18 cellular contexts compared by ENCODE assay signal in genomic region chr15:69578252-69578651, GRCh38.
"Had no signal": no experiment of that assay in that cellular context is flagged by ENCODE, and none has a peak within 500 bp of the region (broad histone marks: within the 10 kb centered on the region; RNA-seq: fewer than 3 reads in every experiment).

No MANE protein-coding gene starts in this region.

- H3K4me3 ChIP-seq: cardiac muscle cell, dorsolateral prefrontal cortex, lung, prostate gland, right atrium auricular region had no signal

- H3K27me3 Mint-ChIP-seq: activated CD4-positive, alpha-beta T cell treated with anti-CD3 and anti-CD28 coated beads, Interleukin-2, amount 10 ng/mL, durations not matched to agents 7 days and 5 days; activated naive CD8-positive, alpha-beta T cell; stimulated activated naive CD8-positive, alpha-beta T cell treated with anti-CD3 and anti-CD28 coated beads, Interleukin-15, Interleukin-2, amounts not matched to agents 100 ng/mL and 50 ng/mL, for 24 hours had no signal

- H3K9me3 ChIP-seq: prostate gland, right atrium auricular region had no signal

- DNase-seq: activated CD4-positive, alpha-beta T cell treated with anti-CD3 and anti-CD28 coated beads, Interleukin-2, amount 10 ng/mL, durations not matched to agents 7 days and 5 days; activated CD8-positive, alpha-beta memory T cell treated with anti-CD3 and anti-CD28 coated beads for 24 hours; foreskin keratinocyte; occipital lobe; stimulated activated CD4-positive, alpha-beta T cell treated with anti-CD3 and anti-CD28 coated beads, Interleukin-2, amount 100 ng/mL, for 24 hours; T-helper 1 cell; trophoblast cell had no signal

- H3K4me3 Mint-ChIP-seq: activated CD4-positive, alpha-beta T cell treated with anti-CD3 and anti-CD28 coated beads, Interleukin-2, amount 10 ng/mL, durations not matched to agents 7 days and 5 days; activated naive CD8-positive, alpha-beta T cell; natural killer cell treated with Interleukin-12 subunit alpha and Interleukin-12 subunit beta and Interleukin-15 and Interleukin-18, amount 100 ng/mL, for 72 hours; stimulated activated naive CD8-positive, alpha-beta T cell treated with anti-CD3 and anti-CD28 coated beads, Interleukin-15, Interleukin-2, amounts not matched to agents 100 ng/mL and 50 ng/mL, for 24 hours had no signal

- H3K27ac ChIP-seq: cardiac muscle cell, dorsolateral prefrontal cortex, epithelial cell of prostate, foreskin keratinocyte, prostate gland, right atrium auricular region had no signal

- H3K27ac Mint-ChIP-seq: activated CD4-positive, alpha-beta T cell treated with anti-CD3 and anti-CD28 coated beads, Interleukin-2, amount 10 ng/mL, durations not matched to agents 7 days and 5 days; activated naive CD8-positive, alpha-beta T cell; natural killer cell treated with Interleukin-12 subunit alpha and Interleukin-12 subunit beta and Interleukin-15 and Interleukin-18, amount 100 ng/mL, for 72 hours; stimulated activated naive CD8-positive, alpha-beta T cell treated with anti-CD3 and anti-CD28 coated beads, Interleukin-15, Interleukin-2, amounts not matched to agents 100 ng/mL and 50 ng/mL, for 24 hours had no signal

- H3K36me3 Mint-ChIP-seq: activated naive CD8-positive, alpha-beta T cell; natural killer cell treated with Interleukin-12 subunit alpha and Interleukin-12 subunit beta and Interleukin-15 and Interleukin-18, amount 100 ng/mL, for 72 hours had no signal

- FAIRE-seq: keratinocyte had no signal

- H3K9me3 Mint-ChIP-seq: activated CD4-positive, alpha-beta T cell treated with anti-CD3 and anti-CD28 coated beads, Interleukin-2, amount 10 ng/mL, durations not matched to agents 7 days and 5 days; natural killer cell treated with Interleukin-12 subunit alpha and Interleukin-12 subunit beta and Interleukin-15 and Interleukin-18, amount 100 ng/mL, for 72 hours; stimulated activated naive CD8-positive, alpha-beta T cell treated with anti-CD3 and anti-CD28 coated beads, Interleukin-15, Interleukin-2, amounts not matched to agents 100 ng/mL and 50 ng/mL, for 24 hours had no signal

- H3K27me3 ChIP-seq: right atrium auricular region had no signal

- H3K4me1 ChIP-seq: foreskin keratinocyte had no signal

- ATAC-seq: activated CD4-positive, CD25-positive, alpha-beta regulatory T cell treated with anti-CD3 and anti-CD28 coated beads, Interleukin-2, amount 50 U/mL, for 24 hours; foreskin keratinocyte had no signal

- H3K36me3 ChIP-seq: cardiac muscle cell, prostate gland, right atrium auricular region had no signal
